In genomic region chr21:15826147-15826780, GRCh38 we compare ENCODE assay signal across 8 cellular contexts.
DNase-seq lines count a peak whose midpoint lies in the region; ATAC-seq and TF ChIP-seq lines count a peak whose summit lies in the region.

No MANE protein-coding gene starts in this region.

- TF ChIP-seq POLR2A in Peyer's patch (IDR thresholded peaks at IDR 0.05): no peak

- DNase-seq in AG10803 (ENCODE audit: low read depth) (peak; percentile 22), GM10248 (ENCODE audit: extremely low spot score) (peak; percentile 20), Peyer's patch (peak in 1 of 3 donors; percentile 62), midbrain (lab: John Stamatoyannopoulos, UW) (peak; percentile 5), ecto neural progenitor cell (ENCODE audit: low spot score) (no peak)
- peak; percentile 11 to 31 (median 14) for DNase-seq in effector memory CD8-positive, alpha-beta T cell

- POLR2A ChIA-PET in GM10248 (lab: Yijun Ruan, JAX): no interaction called here

- no peak overlapping the region for H3K27ac Mint-ChIP-seq in effector memory CD8-positive, alpha-beta T cell

- H3K36me3 Mint-ChIP-seq in effector memory CD8-positive, alpha-beta T cell (ENCODE audit: insufficient read depth): peaks cover 39% of the 10 kb centered on the region

- peaks cover 14 to 44% of the 10 kb centered on the region in 2 donors for H3K4me1 Mint-ChIP-seq in effector memory CD8-positive, alpha-beta T cell (ENCODE audit: low read depth in 2 of 2)

- ATAC-seq in HG02870 (IDR thresholded peaks at IDR 0.05; ENCODE audit: unreplicated experiment): peak; percentile 84
- ATAC-seq in effector memory CD8-positive, alpha-beta T cell (replicated peaks): peak; percentile 65
- ATAC-seq in HG02571 (IDR thresholded peaks at IDR 0.05; ENCODE audit: unreplicated experiment): no peak

- H3K27me3 Mint-ChIP-seq in effector memory CD8-positive, alpha-beta T cell: no peaks in the 10 kb centered on the region

- no peaks in the 10 kb centered on the region for H3K9me3 Mint-ChIP-seq in effector memory CD8-positive, alpha-beta T cell

- H3K36me3 ChIP-seq in Peyer's patch: peaks cover 0 to 11% (median 0%) of the 10 kb centered on the region in 3 donors

- H3K27me3 ChIP-seq in Peyer's patch: no peaks in the 10 kb centered on the region

- no peaks in the 10 kb centered on the region for H3K9me3 ChIP-seq in Peyer's patch

- no peaks in the 10 kb centered on the region for H3K4me1 ChIP-seq in Peyer's patch

- H3K4me3 ChIP-seq in AG10803 (ENCODE audit: low read length): no peak overlapping the region
- no peak overlapping the region for H3K4me3 ChIP-seq in Peyer's patch

- H3K27ac ChIP-seq in Peyer's patch: no peak overlapping the region

- TF ChIP-seq CTCF in AG10803 (conservative IDR thresholded peaks at IDR 0.05; ENCODE audit: low read length): peak; percentile 47
- peak; percentile 63 for TF ChIP-seq CTCF in GM10248 (IDR thresholded peaks at IDR 0.05; ENCODE audit: control extremely low read depth, extremely low read depth, low read depth, missing control alignments)
- peak in 5 of 6 experiments; percentile 40 to 84 (median 73) for TF ChIP-seq CTCF in Peyer's patch (IDR thresholded peaks at IDR 0.05)

- CTCF ChIA-PET in GM10248 (lab: Yijun Ruan, JAX): interaction anchor here (1.5 to 1.6 kb wide), 2 partner anchors 21 to 96 kb away, joined by 3 to 4 read pairs; no protein-coding TSS in a partner anchor

- H3K4me3 Mint-ChIP-seq in effector memory CD8-positive, alpha-beta T cell: no peak overlapping the region
